ENCODE assay signal across 10 cellular contexts in genomic region chr3:190205739-190206138, GRCh38.
A peak's percentile ranks its signal among the peaks of the same experiment; 100 is the strongest.
DNase-seq lines count a peak whose midpoint lies in the region; ATAC-seq, FAIRE-seq and TF ChIP-seq lines count a peak whose summit lies in the region.
"Had no signal": no experiment of that assay in that cellular context is flagged by ENCODE, and none has a peak within 500 bp of the region (broad histone marks: within the 10 kb centered on the region; RNA-seq: fewer than 3 reads in every experiment).

No MANE protein-coding gene starts in this region.

- H3K27me3 ChIP-seq in GM12878 (replicated peaks in 1 of 2; ENCODE audit: control insufficient read depth in 2 of 2, insufficient read depth in 2 of 2, low read length in 1 of 2) (no peaks in the 10 kb centered on the region), A673 (replicated peaks; ENCODE audit: insufficient read depth, low read depth, low read length, poor library complexity) (no peaks in the 10 kb centered on the region)
- H3K27me3 ChIP-seq: adrenal gland had no signal

- SMC1A ChIA-PET in GM12878 (lab: Charles Lee; ENCODE audit: uncharacterized antibody, unreplicated experiment): no interaction called here

- H3K36me3 ChIP-seq in GM12878 (ENCODE audit: control insufficient read depth in 2 of 2, insufficient read depth in 2 of 2, low read length in 1 of 2): no peaks in the 10 kb centered on the region
- H3K36me3 ChIP-seq in A673 (ENCODE audit: insufficient read depth, low read length, poor library complexity, severe bottlenecking): no peaks in the 10 kb centered on the region
- H3K36me3 ChIP-seq: adrenal gland had no signal

- ATAC-seq in GM19452 (IDR thresholded peaks at IDR 0.05; ENCODE audit: unreplicated experiment) (peak; percentile 73), HG03196 (IDR thresholded peaks at IDR 0.05; ENCODE audit: unreplicated experiment) (peak; percentile 73), GM12878 (peak; percentile 81)
- ATAC-seq: mucosa of descending colon had no signal

- POLR2A ChIA-PET in GM12878 (lab: Charles Lee) (no interaction called here), A673 (lab: Charles Lee; ENCODE audit: low non-redundant PET) (interaction anchor here (0.7 kb wide), 1 partner anchor 244 kb away, joined by 35 read pairs; no protein-coding TSS in a partner anchor)

- RAD21 ChIA-PET in GM12878 (lab: Charles Lee; ENCODE audit: unreplicated experiment): no interaction called here

- TF ChIP-seq RAD21 in GM12878 (IDR thresholded peaks at IDR 0.05; ENCODE audit: insufficient read depth, low read depth, low read length): no peak

- DNase-seq in CD1c-positive myeloid dendritic cell (ENCODE audit: extremely low spot score): peak; percentile 90
- peak; percentile 42 for DNase-seq in GM12878 (ENCODE audit: low read depth, low spot score)
- DNase-seq in lower leg skin (ENCODE audit: low spot score in 2 of 2): no peak
- no peak for DNase-seq in HTR-8/SVneo (ENCODE audit: insufficient read length, low spot score)
- DNase-seq in A673 (ENCODE audit: low spot score): no peak
- no peak for DNase-seq in activated CD4-positive, CD25-positive, alpha-beta regulatory T cell (lab: John Stamatoyannopoulos, UW)
- DNase-seq: adrenal gland, mucosa of descending colon had no signal

- H3K9me3 ChIP-seq in GM12878 (replicated peaks; ENCODE audit: control insufficient read depth, insufficient read depth, low read length) (no peaks in the 10 kb centered on the region; the same call in 1 of the 3 replicates), A673 (ENCODE audit: low read depth, low read length, poor library complexity, severe bottlenecking) (no peaks in the 10 kb centered on the region)
- H3K9me3 ChIP-seq: mucosa of descending colon had no signal

- no TSS peak for BruUV-seq in GM12878 (replicated peaks; lab: Mats Ljungman, UMichigan)
- BruUV-seq in A673 (replicated peaks; lab: Mats Ljungman, UMichigan): no TSS peak

- intact Hi-C loops in GM12878 (cut with micrococcal nuclease; ENCODE audit: unreplicated experiment): no loop called here
- intact Hi-C loops in lower leg skin (cut with DNase I; ENCODE audit: low total_unique reads): no loop called here
- intact Hi-C loops in A673 (cut with micrococcal nuclease; ENCODE audit: unreplicated experiment): loop anchor here (10.0 kb wide), 1 partner anchor 489 kb away; no protein-coding TSS in a partner anchor

- 0 out of 2 replicates have a peak overlapping the region, but pooled peaks have one; percentile 7 for H3K4me2 ChIP-seq in GM12878 (ENCODE audit: control insufficient read depth, insufficient read depth)

- no peak overlapping the region for H3K9ac ChIP-seq in GM12878 (ENCODE audit: control insufficient read depth, insufficient read depth, low read length)

- peaks cover 6% of the 10 kb centered on the region for H3K4me1 ChIP-seq in GM12878 (ENCODE audit: control insufficient read depth, insufficient read depth, low read length)
- no peaks in the 10 kb centered on the region for H3K4me1 ChIP-seq in A673 (ENCODE audit: insufficient read depth, low read length, poor library complexity, severe bottlenecking)

- H2AFZ ChIP-seq in GM12878 (ENCODE audit: control insufficient read depth, low read depth, low read length): no peak overlapping the region

- no peaks in the 10 kb centered on the region for H3K79me2 ChIP-seq in GM12878 (ENCODE audit: control insufficient read depth, insufficient read depth, low read length)

- H3K27ac ChIP-seq in GM12878 (ENCODE audit: control insufficient read depth, insufficient read depth) (0 out of 2 replicates have a peak overlapping the region, but pooled peaks have one; percentile 6), A673 (ENCODE audit: low read depth, low read length, poor library complexity, severe bottlenecking) (no peak overlapping the region)
- H3K27ac ChIP-seq: adrenal gland had no signal

- CTCF ChIA-PET in GM12878 (lab: Yijun Ruan, JAX): interaction anchor here (3.4 kb wide), 1 partner anchor 238 kb away, joined by 10 read pairs; no protein-coding TSS in a partner anchor
- CTCF ChIA-PET in A673 (lab: Charles Lee): no interaction called here

- FAIRE-seq in GM12878 (lab: Jason Lieb, UNC) (no peak), HTR-8/SVneo (lab: Jason Lieb, UNC) (no peak)

- peak in 1 of 2 experiments; percentile 75; a peak in 1 of 4 replicates for TF ChIP-seq EP300 in GM12878 (IDR thresholded peaks at IDR 0.05; ENCODE audit: borderline replicate concordance in 1 of 2, control insufficient read depth in 1 of 2, low read depth in 2 of 2, low read length in 2 of 2)

- H4K20me1 ChIP-seq in GM12878 (ENCODE audit: control insufficient read depth, insufficient read depth): no peaks in the 10 kb centered on the region

- no peak overlapping the region for H3K4me3 ChIP-seq in GM12878
- H3K4me3 ChIP-seq in lower leg skin (ENCODE audit: low read depth, poor library complexity, severe bottlenecking): no peak overlapping the region
- no peak overlapping the region for H3K4me3 ChIP-seq in A673 (ENCODE audit: low read depth, low read length, poor library complexity, severe bottlenecking)
- H3K4me3 ChIP-seq: adrenal gland, mucosa of descending colon had no signal

- TF ChIP-seq POLR2A in GM12878 (IDR thresholded peaks at IDR 0.05; ENCODE audit: low read depth, low read length) (no peak), lower leg skin (IDR thresholded peaks at IDR 0.05) (no peak)

- WGBS in GM12878 (ENCODE audit: insufficient coverage, insufficient replicate concordance, low lambda C conversion rate, missing lambda C conversion rate): 0% methylated on average over 1 of the region's 1 CpG
- 40 to 43% methylated on average over 1 of the region's 1 CpG for WGBS in lower leg skin, 2 donors

- in situ Hi-C loops in GM12878 (cut with MboI): no loop called here

- no peak for TF ChIP-seq CTCF in GM12878 (IDR thresholded peaks at IDR 0.05 in 2 of 3, conservative IDR thresholded peaks at IDR 0.05 in 1 of 3; ENCODE audit: control insufficient read depth in 2 of 3, extremely low read depth in 1 of 3, insufficient read depth in 1 of 3, low read depth in 3 of 3, low read length in 3 of 3)
- no peak for TF ChIP-seq CTCF in lower leg skin (IDR thresholded peaks at IDR 0.05)
- TF ChIP-seq CTCF in A673 (conservative IDR thresholded peaks at IDR 0.05; ENCODE audit: low read depth, low read length): no peak

TF ChIP-seq in GM12878, 131 proteins besides CTCF, POLR2A, EP300 and RAD21 (continues in another document):
- TF ChIP-seq NBN (IDR thresholded peaks at IDR 0.05): 0 out of 2 replicates have a peak, but pooled peaks have one; percentile 45
- TF ChIP-seq FOXK2 (IDR thresholded peaks at IDR 0.05): no peak
- TF ChIP-seq BACH1 (IDR thresholded peaks at IDR 0.05; ENCODE audit: borderline replicate concordance): 0 out of 2 replicates have a peak, but pooled peaks have one; percentile 22
- TF ChIP-seq USF1 (IDR thresholded peaks at IDR 0.05; ENCODE audit: borderline replicate concordance, extremely low read length, insufficient read depth, low read depth, low read length): no peak
- no peak for TF ChIP-seq ZNF592 (IDR thresholded peaks at IDR 0.05)
- TF ChIP-seq SKIL (IDR thresholded peaks at IDR 0.05; ENCODE audit: low read depth, poor library complexity, severe bottlenecking): peak; percentile 43

Comparison
In these comparisons a context has a peak if more than half of its experiments do, and no peak if none do; other contexts are left out.
1. DNase-seq: peak in CD1c-positive myeloid dendritic cell (single experiment) and GM12878 (single experiment); none in lower leg skin (0 of 2), HTR-8/SVneo (single experiment), A673 (single experiment) and activated CD4-positive, CD25-positive, alpha-beta regulatory T cell (0 of 4).
2. Peak in every context shown above with its lines, with median percentiles within 50 percentile points of each other: ATAC-seq.